Comparison of ENCODE assay signal across 10 cellular contexts in the genomic region with DNA sequence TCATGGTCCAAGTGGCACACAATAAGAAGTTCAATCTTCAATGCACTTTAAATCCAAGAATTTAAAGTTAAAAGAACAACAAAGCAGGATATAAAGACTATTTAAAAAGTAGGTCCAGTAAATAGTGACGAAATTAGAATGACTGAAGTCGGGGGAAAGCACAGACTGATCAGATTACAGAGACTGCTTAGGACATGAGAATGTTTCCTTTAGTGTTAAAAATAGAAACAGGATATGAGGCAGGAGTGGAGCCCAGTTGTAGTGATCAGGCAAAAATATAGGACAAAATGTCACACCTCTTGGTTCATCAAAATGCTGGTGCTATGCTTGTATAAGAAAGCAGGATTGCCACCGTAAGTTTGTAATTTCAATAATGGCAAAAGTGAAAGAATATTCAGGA. TPM values are rescaled to one million over a fixed set of nuclear protein-coding genes. Genes with fewer than 3 reads are reported as not detected.
DNase-seq lines count a peak whose midpoint lies in the region; TF ChIP-seq lines count a peak whose summit lies in the region.
"Had no signal": no experiment of that assay in that cellular context is flagged by ENCODE, and none has a peak within 500 bp of the region (broad histone marks: within the 10 kb centered on the region; RNA-seq: fewer than 3 reads in every experiment).

No MANE protein-coding gene starts in this region.

- H3K4me3 Mint-ChIP-seq in osteocyte (ENCODE audit: unreplicated experiment), result no peak overlapping the region

- no peak for TF ChIP-seq POLR2A in uterus (IDR thresholded peaks at IDR 0.05)

- H3K36me3 Mint-ChIP-seq in osteocyte (ENCODE audit: unreplicated experiment), result no peaks in the 10 kb centered on the region

- H3K36me3 ChIP-seq in uterus, result no peaks in the 10 kb centered on the region

- H3K27ac ChIP-seq in uterus, result no peak overlapping the region

- peaks cover 4% of the 10 kb centered on the region for H3K27me3 Mint-ChIP-seq in osteocyte (ENCODE audit: unreplicated experiment)

- TF ChIP-seq CTCF in fibroblast of mammary gland (conservative IDR thresholded peaks at IDR 0.05; ENCODE audit: control insufficient read depth, insufficient read depth, low read depth, low read length) (no peak), osteocyte (IDR thresholded peaks at IDR 0.05) (no peak), uterus (IDR thresholded peaks at IDR 0.05) (no peak)

- DNase-seq in EH (ENCODE audit: low read depth) (peak; percentile 84), RKO (ENCODE audit: low spot score) (peak; percentile 66), fibroblast of mammary gland (ENCODE audit: low read depth) (peak; percentile 91), osteocyte (ENCODE audit: extremely low spot score, unreplicated experiment) (no peak), uterus (no peak), GM19238 (ENCODE audit: insufficient read length, low spot score) (no peak), DMS114 treated with DMSO at 0.1 percent for 48 hours (lab: John Stamatoyannopoulos, UW; ENCODE audit: unreplicated experiment) (no peak)
- no peak for DNase-seq in stimulated activated CD4-positive, alpha-beta T cell treated with anti-CD3 and anti-CD28 coated beads, Interleukin-2, amount 100 ng/mL, for 24 hours
- DNase-seq: NCI-H1417 treated with DMSO at 0.1 percent for 48 hours had no signal

- peak overlapping the region; percentile 56 for H3K27ac Mint-ChIP-seq in osteocyte (ENCODE audit: unreplicated experiment)

- intact Hi-C loops in uterus (cut with DNase I; ENCODE audit: low total_unique reads), result no loop called here

- H3K9me3 Mint-ChIP-seq in osteocyte (ENCODE audit: unreplicated experiment), result peaks cover 12% of the 10 kb centered on the region

- H3K9me3 ChIP-seq in uterus, result no peaks in the 10 kb centered on the region
- H3K9me3 ChIP-seq: body of pancreas had no signal

- H3K4me3 ChIP-seq in fibroblast of mammary gland (ENCODE audit: control insufficient read depth, low read depth, low read length) (no peak overlapping the region), uterus (no peak overlapping the region)
- H3K4me3 ChIP-seq: body of pancreas had no signal

- H3K4me1 Mint-ChIP-seq in osteocyte (ENCODE audit: unreplicated experiment), result peaks cover 6% of the 10 kb centered on the region

- no peaks in the 10 kb centered on the region for H3K4me1 ChIP-seq in uterus
- H3K4me1 ChIP-seq: body of pancreas had no signal

- H3K27me3 ChIP-seq in uterus, result no peaks in the 10 kb centered on the region
- H3K27me3 ChIP-seq: body of pancreas had no signal

RNA-seq across cellular contexts. Expression of a gene that starts 52.2 kb away (rescaled TPM):
- total RNA-seq in osteocyte, result not detected in 2 replicates
- 100 to 1,000 TPM in 1 of 4 donors, 10 to 100 TPM in 3; 15.2 to 203 (median 74.8) TPM for total RNA-seq in uterus

Comparison
In these comparisons a context has a peak if more than half of its experiments do, and no peak if none do; other contexts are left out.
1. DNase-seq: peak in EH (single experiment), RKO (single experiment) and fibroblast of mammary gland (single experiment); none in osteocyte (single experiment), uterus (0 of 2), GM19238 (single experiment), DMS114 treated with DMSO at 0.1 percent for 48 hours (single experiment) and stimulated activated CD4-positive, alpha-beta T cell treated with anti-CD3 and anti-CD28 coated beads, Interleukin-2, amount 100 ng/mL, for 24 hours (0 of 2).
2. RNA of a gene that starts 52.2 kb away (total RNA-seq): 15.2 to 203 TPM in uterus; not detected in osteocyte; every median in the first group is over 10 times any median in the second.